ENCODE assay signal across 10 cellular contexts in the genomic region with DNA sequence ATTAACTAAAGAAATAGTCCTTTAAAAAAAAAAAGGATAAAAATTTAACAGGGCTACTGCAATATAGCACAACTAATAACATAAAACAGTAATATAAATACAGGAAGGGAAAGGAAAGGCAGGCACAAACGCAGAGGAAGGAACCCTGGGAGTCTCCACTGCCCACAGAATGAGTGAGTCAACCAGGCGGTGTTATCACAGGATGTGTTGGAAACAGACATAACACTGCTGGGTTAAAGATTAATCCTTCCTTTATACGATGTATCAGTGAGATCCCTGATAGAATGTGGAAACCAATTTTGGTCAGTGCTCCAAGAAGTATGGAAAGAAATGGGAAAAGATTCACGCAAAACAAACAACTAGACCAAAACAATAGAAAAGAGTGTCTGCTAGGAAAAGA. TPM values are rescaled to one million over a fixed set of nuclear protein-coding genes. Genes with fewer than 3 reads are reported as not detected.
A peak's percentile ranks its signal among the peaks of the same experiment; 100 is the strongest.
DNase-seq lines count a peak whose midpoint lies in the region; ATAC-seq, FAIRE-seq and TF ChIP-seq lines count a peak whose summit lies in the region.
"Had no signal": no experiment of that assay in that cellular context is flagged by ENCODE, and none has a peak within 500 bp of the region (broad histone marks: within the 10 kb centered on the region; RNA-seq: fewer than 3 reads in every experiment).

No MANE protein-coding gene starts in this region.

- intact Hi-C loops in pancreas (cut with DNase I), result no loop called here

- peak; percentile 79 for DNase-seq in EL
- DNase-seq in RWPE2 (ENCODE audit: low spot score), result no peak
- DNase-seq in fibroblast of peridontal ligament (ENCODE audit: extremely low read depth), result peak; percentile 59
- peak in 2 of 6 donors; percentile 23 to 43 for DNase-seq in pancreas
- DNase-seq in NCI-H2029 (lab: John Stamatoyannopoulos, UW), result no peak
- DNase-seq: activated T-cell treated with anti-CD3 and anti-CD28 coated beads for 4 hours, spleen had no signal

- H3K4me1 ChIP-seq in RWPE2 (ENCODE audit: insufficient read depth, poor library complexity, severe bottlenecking), result peaks cover 29% of the 10 kb centered on the region
- peaks cover 0 to 24% (median 10%) of the 10 kb centered on the region in 3 donors for H3K4me1 ChIP-seq in pancreas
- H3K4me1 ChIP-seq: spleen had no signal

- no peak for TF ChIP-seq CTCF in RWPE2 (IDR thresholded peaks at IDR 0.05; ENCODE audit: poor library complexity, severe bottlenecking)
- no peak for TF ChIP-seq CTCF in pancreas (IDR thresholded peaks at IDR 0.05)

- H3K4me3 ChIP-seq in RWPE2 (ENCODE audit: severe bottlenecking), result no peak overlapping the region
- no peak overlapping the region for H3K4me3 ChIP-seq in pancreas
- H3K4me3 ChIP-seq: spleen had no signal

- ATAC-seq in RWPE2 (ENCODE audit: low read depth) (peak; percentile 90), pancreas (peak; percentile 51 to 86 (median 76)), HG03159 (IDR thresholded peaks at IDR 0.05; ENCODE audit: unreplicated experiment) (no peak), HG02840 (IDR thresholded peaks at IDR 0.05; ENCODE audit: low FRiP score, unreplicated experiment) (no peak), GM21737 (IDR thresholded peaks at IDR 0.05; ENCODE audit: unreplicated experiment) (no peak)

- no peaks in the 10 kb centered on the region for H3K9me3 ChIP-seq in RWPE2 (ENCODE audit: severe bottlenecking)
- no peaks in the 10 kb centered on the region for H3K9me3 ChIP-seq in pancreas
- H3K9me3 ChIP-seq: spleen had no signal

- H3K27ac ChIP-seq in RWPE2 (ENCODE audit: poor library complexity, severe bottlenecking), result peak overlapping the region; percentile 49
- peak overlapping the region in 2 of 4 donors; percentile 24 to 48 for H3K27ac ChIP-seq in pancreas
- H3K27ac ChIP-seq: spleen had no signal

- H3K36me3 ChIP-seq in RWPE2 (ENCODE audit: low read depth) (peaks cover 64% of the 10 kb centered on the region), pancreas (no peaks in the 10 kb centered on the region)

- peak; percentile 20 for FAIRE-seq in pancreas (lab: Jason Lieb, UNC)

- 37 to 43% methylated on average over 4 of the region's 4 CpGs for WGBS in pancreas, 2 donors

- H3K27me3 ChIP-seq in RWPE2 (ENCODE audit: insufficient read depth, poor library complexity, severe bottlenecking) (no peaks in the 10 kb centered on the region), pancreas (no peaks in the 10 kb centered on the region)
- H3K27me3 ChIP-seq: spleen had no signal

RNA-seq across cellular contexts. Expression of gene FGD6, which starts 47.9 kb away (rescaled TPM):
- 10 to 100 TPM in 2 of 6 donors, 1 to 10 TPM in 4; 6.6 to 24.3 (median 9.7) TPM for total RNA-seq in pancreas
- polyA plus RNA-seq in pancreas, result 1 to 10 TPM; 1.4 to 1.7 TPM

RNA-seq across cellular contexts. Expression of gene VEZT, which starts 48.2 kb away (rescaled TPM):
- total RNA-seq in pancreas, result 10 to 100 TPM; 26.3 to 44.5 (median 31.8) TPM
- 10 to 100 TPM; 14.9 to 25.6 TPM for polyA plus RNA-seq in pancreas

Comparison
In these comparisons a context has a peak if more than half of its experiments do, and no peak if none do; other contexts are left out.
1. DNase-seq: peak in EL (single experiment) and fibroblast of peridontal ligament (single experiment); none in RWPE2 (single experiment) and NCI-H2029 (single experiment).
2. ATAC-seq: peak in RWPE2 (single experiment) and pancreas (4 of 4); none in HG03159 (single experiment), HG02840 (single experiment) and GM21737 (single experiment).